1 cellular context compared by ENCODE assay signal in genomic region chr19:45019187-45019586, GRCh38.
TF ChIP-seq lines count a peak whose summit lies in the region.

No MANE protein-coding gene starts in this region.

TF ChIP-seq in GM23338, 12 proteins besides CTCF, POLR2A, EP300 and RAD21:
- TF ChIP-seq ZNF331 (CRISPR knock-in tag; IDR thresholded peaks at IDR 0.05; ENCODE audit: low read depth) (no peak), EZH2 (IDR thresholded peaks at IDR 0.05; ENCODE audit: low read depth, unreplicated experiment) (no peak), POLR2AphosphoS5 (IDR thresholded peaks at IDR 0.05; ENCODE audit: low read depth) (no peak), REST (IDR thresholded peaks at IDR 0.05; ENCODE audit: unreplicated experiment) (no peak), CREB1 (CRISPR knock-in tag; IDR thresholded peaks at IDR 0.05; ENCODE audit: low read depth) (no peak), ZNF462 (CRISPR knock-in tag; IDR thresholded peaks at IDR 0.05) (no peak), STAT1 (IDR thresholded peaks at IDR 0.05; ENCODE audit: unreplicated experiment) (no peak), JUNB (IDR thresholded peaks at IDR 0.05; ENCODE audit: unreplicated experiment) (no peak), ZNF114 (CRISPR knock-in tag; IDR thresholded peaks at IDR 0.05) (no peak), NANOG (IDR thresholded peaks at IDR 0.05; ENCODE audit: borderline replicate concordance) (no peak)
